Comparison of ENCODE assay signal across 10 cellular contexts in the genomic region with DNA sequence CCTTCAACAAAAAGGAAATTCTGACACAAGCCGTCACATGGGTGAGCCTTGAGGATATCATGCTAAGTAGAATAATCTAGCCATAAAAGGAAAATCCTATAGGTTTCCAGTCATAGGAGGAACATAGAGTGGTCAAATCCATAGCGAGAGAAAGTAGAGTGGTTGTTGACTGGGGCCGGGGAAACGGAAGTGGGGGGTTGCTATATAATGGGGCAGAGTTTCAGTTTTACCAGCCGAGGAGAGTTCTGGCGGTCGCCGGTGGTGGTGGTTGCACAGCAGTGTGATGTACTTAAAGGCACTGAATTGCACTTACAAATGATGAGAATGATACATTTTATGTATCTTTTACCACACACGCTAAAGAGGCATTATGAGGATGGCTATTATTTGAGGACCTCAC. TPM values are rescaled to one million over a fixed set of nuclear protein-coding genes. Genes with fewer than 3 reads are reported as not detected.
DNase-seq lines count a peak whose midpoint lies in the region; ATAC-seq and TF ChIP-seq lines count a peak whose summit lies in the region.
"Had no signal": no experiment of that assay in that cellular context is flagged by ENCODE, and none has a peak within 500 bp of the region (broad histone marks: within the 10 kb centered on the region; RNA-seq: fewer than 3 reads in every experiment).

No MANE protein-coding gene starts in this region.

- peak overlapping the region; percentile 2 to 93 (median 81) for H3K27ac Mint-ChIP-seq in CD8-positive, alpha-beta memory T cell
- no peak overlapping the region for H3K27ac Mint-ChIP-seq in T-cell

- peak overlapping the region; percentile 35 for H3K27ac ChIP-seq in CD8-positive, alpha-beta memory T cell (ENCODE audit: low read depth, low read length)
- H3K27ac ChIP-seq: stomach had no signal

- H3K36me3 ChIP-seq in CD8-positive, alpha-beta memory T cell (ENCODE audit: insufficient read depth, low read length): no peaks in the 10 kb centered on the region
- H3K36me3 ChIP-seq: stomach had no signal

- TF ChIP-seq POLR2A in GM19193 (IDR thresholded peaks at IDR 0.05; ENCODE audit: extremely low read depth, insufficient read depth, insufficient read length): peak; percentile 37

- H3K4me1 ChIP-seq in CD8-positive, alpha-beta memory T cell (ENCODE audit: insufficient read depth, low read length): no peaks in the 10 kb centered on the region
- H3K4me1 ChIP-seq: stomach had no signal

- no peaks in the 10 kb centered on the region for H3K27me3 ChIP-seq in CD8-positive, alpha-beta memory T cell (ENCODE audit: insufficient read depth, low read length, poor library complexity, severe bottlenecking)
- H3K27me3 ChIP-seq: stomach had no signal

- no peaks in the 10 kb centered on the region for H3K9me3 Mint-ChIP-seq in CD8-positive, alpha-beta memory T cell
- no peaks in the 10 kb centered on the region for H3K9me3 Mint-ChIP-seq in T-cell

- H3K36me3 Mint-ChIP-seq in CD8-positive, alpha-beta memory T cell: peaks cover 0 to 1% (median 0%) of the 10 kb centered on the region in 3 donors
- no peaks in the 10 kb centered on the region for H3K36me3 Mint-ChIP-seq in T-cell

- peaks cover 29 to 37% (median 35%) of the 10 kb centered on the region in 3 donors for H3K4me1 Mint-ChIP-seq in CD8-positive, alpha-beta memory T cell
- H3K4me1 Mint-ChIP-seq in T-cell: peaks cover 0 to 27% (median 12%) of the 10 kb centered on the region in 3 donors

- peak; percentile 43 for ATAC-seq in HG03025 (IDR thresholded peaks at IDR 0.05; ENCODE audit: low FRiP score, unreplicated experiment)
- peak in 1 of 4 experiments; percentile 71 for ATAC-seq in T-cell (replicated peaks in 1 of 4)

- POLR2A ChIA-PET in CD8-positive, alpha-beta memory T cell (lab: Charles Lee): no interaction called here
- POLR2A ChIA-PET in T-cell (lab: Charles Lee): no interaction called here

- peaks cover 0 to 3% of the 10 kb centered on the region in 2 donors for H3K27me3 Mint-ChIP-seq in CD8-positive, alpha-beta memory T cell
- H3K27me3 Mint-ChIP-seq in T-cell: peaks cover 2 to 5% of the 10 kb centered on the region in 2 donors

- H3K4me3 Mint-ChIP-seq in CD8-positive, alpha-beta memory T cell: peak overlapping the region; percentile 74 to 93 (median 81)
- H3K4me3 Mint-ChIP-seq in T-cell: peak overlapping the region; percentile 53 to 60 (median 57)

- H3K9me3 ChIP-seq in CD8-positive, alpha-beta memory T cell (ENCODE audit: low read length): no peaks in the 10 kb centered on the region
- H3K9me3 ChIP-seq: stomach had no signal

- H3K4me3 ChIP-seq in CD8-positive, alpha-beta memory T cell (ENCODE audit: low read length): peak overlapping the region; percentile 48

- peak in 4 of 5 donors; percentile 24 to 58 (median 27) for DNase-seq in CD8-positive, alpha-beta memory T cell
- DNase-seq in T-cell: no peak
- no peak for DNase-seq in COLO829 (ENCODE audit: low spot score)
- DNase-seq in NCI-H2227 treated with DMSO at 0.1 percent for 48 hours (lab: John Stamatoyannopoulos, UW): no peak
- no peak for DNase-seq in NCI-H2081 treated with DMSO at 0.1 percent for 48 hours (lab: John Stamatoyannopoulos, UW)
- DNase-seq in AG08396 (ENCODE audit: low spot score): no peak
- DNase-seq: activated CD8-positive, alpha-beta memory T cell treated with anti-CD3 and anti-CD28 coated beads for 24 hours; stomach had no signal

- CTCF ChIA-PET in CD8-positive, alpha-beta memory T cell (lab: Charles Lee): interaction anchor here (1.3 kb wide), 1 partner anchor 11 kb away, joined by 3 read pairs; no protein-coding TSS in a partner anchor
- CTCF ChIA-PET in T-cell (lab: Charles Lee): interaction anchor here in 1 of 2 donors (0.8 kb wide), 1 partner anchor 378 kb away, joined by 3 read pairs; no protein-coding TSS in a partner anchor

RNA-seq across cellular contexts. Expression of gene GPR31, which starts 4.9 kb away (rescaled TPM):
- total RNA-seq in CD8-positive, alpha-beta memory T cell: not detected
- not detected for polyA plus RNA-seq in CD8-positive, alpha-beta memory T cell
- total RNA-seq in T-cell: not detected
- polyA plus RNA-seq: stomach had no signal

RNA-seq across cellular contexts. Expression of gene CCR6, which starts 30.0 kb away (rescaled TPM):
- total RNA-seq in CD8-positive, alpha-beta memory T cell: 1 to 10 TPM; 3.5 to 3.9 TPM
- polyA plus RNA-seq in CD8-positive, alpha-beta memory T cell: 47.3 TPM
- 10 to 100 TPM in 3 of 5 donors, 1 to 10 TPM in 2; 3.2 to 19.4 (median 15.0) TPM for total RNA-seq in T-cell

Comparison
In these comparisons a context has a peak if more than half of its experiments do, and no peak if none do; other contexts are left out.
1. DNase-seq: peak in CD8-positive, alpha-beta memory T cell (4 of 5); none in T-cell (0 of 34), COLO829 (single experiment), NCI-H2227 treated with DMSO at 0.1 percent for 48 hours (single experiment), NCI-H2081 treated with DMSO at 0.1 percent for 48 hours (single experiment) and AG08396 (single experiment).
2. H3K27ac Mint-ChIP-seq: peak in CD8-positive, alpha-beta memory T cell (8 of 8); none in T-cell (0 of 2).